8 cellular contexts compared by ENCODE assay signal in the genomic region with DNA sequence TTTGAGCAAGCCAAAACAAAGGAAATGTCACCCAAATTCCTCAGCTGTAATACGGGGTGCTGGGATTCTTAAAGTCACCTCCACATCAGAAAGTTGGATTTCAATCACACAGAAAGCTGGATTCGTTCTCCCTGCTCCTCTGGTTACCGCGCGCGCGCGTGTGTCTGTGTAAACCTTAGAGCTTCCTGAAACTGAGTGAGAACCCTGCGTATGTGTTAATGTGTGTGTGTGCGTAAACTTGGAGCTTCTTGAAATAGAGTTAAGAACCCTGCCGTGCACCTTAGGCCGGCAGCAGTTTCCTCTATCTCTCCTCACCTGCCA. TPM values are rescaled to one million over a fixed set of nuclear protein-coding genes. Genes with fewer than 3 reads are reported as not detected.
DNase-seq lines count a peak whose midpoint lies in the region; ATAC-seq and TF ChIP-seq lines count a peak whose summit lies in the region.

No MANE protein-coding gene starts in this region.

- no peak overlapping the region for H3K27ac Mint-ChIP-seq in GM23338

- peak overlapping the region; percentile 88 for H3K4me3 Mint-ChIP-seq in GM23338

- H3K27ac ChIP-seq in GM23338 (ENCODE audit: low read depth): no peak overlapping the region
- H3K27ac ChIP-seq in OCI-LY7 (ENCODE audit: low read depth, low read length, poor library complexity, severe bottlenecking): no peak overlapping the region
- H3K27ac ChIP-seq in coronary artery: peak overlapping the region in 1 of 2 donors; percentile 45
- H3K27ac ChIP-seq in upper lobe of right lung: peak overlapping the region; percentile 80

- CTCF ChIA-PET in OCI-LY7 (lab: Charles Lee; ENCODE audit: unreplicated experiment): no interaction called here

- H3K79me2 ChIP-seq in GM23338 (replicated peaks; ENCODE audit: insufficient read depth): no peaks in the 10 kb centered on the region
- no peaks in the 10 kb centered on the region for H3K79me2 ChIP-seq in OCI-LY7 (ENCODE audit: insufficient read depth, low read depth, low read length)

- ATAC-seq in GM23338 (peak; percentile 18; the same call in 2 of the 3 replicates), upper lobe of right lung (peak; percentile 44)

- H3K36me3 ChIP-seq in BE2C (no peaks in the 10 kb centered on the region), GM23338 (ENCODE audit: insufficient read depth) (no peaks in the 10 kb centered on the region), OCI-LY7 (ENCODE audit: insufficient read depth, low read length) (no peaks in the 10 kb centered on the region), upper lobe of right lung (peaks cover 8% of the 10 kb centered on the region)

- H3K27me3 ChIP-seq in BE2C (no peaks in the 10 kb centered on the region), GM23338 (ENCODE audit: insufficient read depth) (peaks cover 37% of the 10 kb centered on the region), upper lobe of right lung (no peaks in the 10 kb centered on the region)

- DNase-seq in BE2C: peak; percentile 23
- peak; percentile 26 for DNase-seq in GM23338 (ENCODE audit: low spot score)
- DNase-seq in OCI-LY7 (ENCODE audit: low spot score): peak; percentile 5
- DNase-seq in coronary artery (ENCODE audit: low spot score): no peak
- DNase-seq in lung microvascular endothelial cell (ENCODE audit: low read depth in 2 of 2): peak; percentile 43 to 49
- DNase-seq in upper lobe of right lung: peak; percentile 68
- no peak for DNase-seq in NCI-H2029 (lab: John Stamatoyannopoulos, UW)
- no peak for DNase-seq in mesenteric fat pad (ENCODE audit: low spot score)

- H2AFZ ChIP-seq in GM23338 (peak overlapping the region; percentile 85), OCI-LY7 (ENCODE audit: low read length) (peak overlapping the region; percentile 59)

- H4K20me1 ChIP-seq in GM23338 (replicated peaks; ENCODE audit: insufficient read depth) (no peaks in the 10 kb centered on the region), OCI-LY7 (ENCODE audit: insufficient read depth, low read length) (no peaks in the 10 kb centered on the region)

- TF ChIP-seq CTCF in BE2C (IDR thresholded peaks at IDR 0.05; ENCODE audit: low read depth, low read length) (no peak), GM23338 (conservative IDR thresholded peaks at IDR 0.05; ENCODE audit: low read depth in 2 of 2) (no peak), OCI-LY7 (conservative IDR thresholded peaks at IDR 0.05; ENCODE audit: low read length) (no peak), coronary artery (IDR thresholded peaks at IDR 0.05) (no peak), upper lobe of right lung (IDR thresholded peaks at IDR 0.05) (no peak)

- H3K9me3 ChIP-seq in BE2C: no peaks in the 10 kb centered on the region
- H3K9me3 ChIP-seq in OCI-LY7 (ENCODE audit: low read length): no peaks in the 10 kb centered on the region
- H3K9me3 ChIP-seq in upper lobe of right lung: no peaks in the 10 kb centered on the region

- no peaks in the 10 kb centered on the region for H3K36me3 Mint-ChIP-seq in GM23338 (ENCODE audit: low read depth)

- POLR2A ChIA-PET in OCI-LY7 (lab: Charles Lee): interaction anchor here (0.9 to 1.0 kb wide), 2 partner anchors 10 to 27 kb away, joined by 3 read pairs; no protein-coding TSS in a partner anchor

- H3K4me1 Mint-ChIP-seq in GM23338: peaks cover 3% of the 10 kb centered on the region; the same call in 2 of the 3 replicates

- no peaks in the 10 kb centered on the region for H3K9me3 Mint-ChIP-seq in GM23338

- H3K4me3 ChIP-seq in BE2C (ENCODE audit: low read depth, low read length) (peak overlapping the region; percentile 71), GM23338 (peak overlapping the region; percentile 84), OCI-LY7 (ENCODE audit: low read depth, low read length, poor library complexity, severe bottlenecking) (peak overlapping the region; percentile 72), coronary artery (peak overlapping the region; percentile 84), upper lobe of right lung (peak overlapping the region; percentile 70)

- H3K9me2 ChIP-seq in GM23338 (ENCODE audit: insufficient read depth) (peaks cover 10% of the 10 kb centered on the region; the same call in 1 of the 2 replicates), OCI-LY7 (ENCODE audit: insufficient read depth, low read length) (no peaks in the 10 kb centered on the region)

- intact Hi-C loops in OCI-LY7 (cut with micrococcal nuclease; ENCODE audit: unreplicated experiment) (loop anchor here (5.0 kb wide), 1 partner anchor 66 kb away; no protein-coding TSS in a partner anchor), upper lobe of right lung (cut with DNase I) (no loop called here)

- H3F3A ChIP-seq in GM23338 (replicated peaks; ENCODE audit: low read depth): no peaks in the 10 kb centered on the region

- H3K4me1 ChIP-seq in BE2C (no peaks in the 10 kb centered on the region), GM23338 (ENCODE audit: insufficient read depth) (no peaks in the 10 kb centered on the region), OCI-LY7 (ENCODE audit: insufficient read depth, low read length, poor library complexity, severe bottlenecking) (peaks cover 6% of the 10 kb centered on the region), upper lobe of right lung (peaks cover 14% of the 10 kb centered on the region)

- peaks cover 2% of the 10 kb centered on the region for H3K27me3 Mint-ChIP-seq in GM23338 (ENCODE audit: insufficient read depth, low read depth, poor library complexity)

- BruUV-seq in OCI-LY7 (replicated peaks; lab: Mats Ljungman, UMichigan): no TSS peak

- peak overlapping the region; percentile 96 for H3K4me2 ChIP-seq in GM23338
- H3K4me2 ChIP-seq in OCI-LY7 (ENCODE audit: low read length): peak overlapping the region; percentile 70

TF ChIP-seq in GM23338, 12 proteins besides CTCF, POLR2A, EP300 and RAD21:
- TF ChIP-seq JUNB (IDR thresholded peaks at IDR 0.05; ENCODE audit: unreplicated experiment): no peak
- no peak for TF ChIP-seq ZNF331 (CRISPR knock-in tag; IDR thresholded peaks at IDR 0.05; ENCODE audit: low read depth)
- no peak for TF ChIP-seq CREB1 (CRISPR knock-in tag; IDR thresholded peaks at IDR 0.05; ENCODE audit: low read depth)

RNA-seq across cellular contexts. Expression of gene LZTFL1, which starts 0.6 kb away (rescaled TPM):
- polyA plus RNA-seq in BE2C (2012; ENCODE audit: insufficient read depth, insufficient read length, low read depth): 2.1 TPM
- 11.6 and 13.9 TPM in 2 replicates for total RNA-seq in GM23338 (2014; rRNA removed; shearing (Covaris generic))
- polyA plus RNA-seq in GM23338 (2016; fragmentation: Nextera tagmentation; extraction: Ambion mirVana): 3.6 and 6.3 TPM in 2 replicates
- 3.2 and 4.5 TPM in 2 replicates for total RNA-seq in OCI-LY7 (2014; rRNA removed; shearing (Covaris generic))
- total RNA-seq in OCI-LY7 (2022) (8.7 and 9.7 TPM in 2 replicates), lung microvascular endothelial cell (5.7 and 5.8 TPM in 2 replicates), upper lobe of right lung (22.8 TPM), mesenteric fat pad (10.2 TPM)

RNA-seq across cellular contexts. Expression of gene CCR9, which starts 45.0 kb away (rescaled TPM):
- polyA plus RNA-seq in BE2C (2012; ENCODE audit: insufficient read depth, insufficient read length, low read depth): not detected
- not detected in 2 replicates for total RNA-seq in GM23338 (2014; rRNA removed; shearing (Covaris generic))
- not detected in 2 replicates for polyA plus RNA-seq in GM23338 (2016; fragmentation: Nextera tagmentation; extraction: Ambion mirVana)
- total RNA-seq in OCI-LY7 (2014; rRNA removed; shearing (Covaris generic)): not detected in 2 replicates
- total RNA-seq in OCI-LY7 (2022): 0.32 TPM in 1 of 2 replicates, not detected in the other
- total RNA-seq in lung microvascular endothelial cell: not detected in 2 replicates
- not detected for total RNA-seq in upper lobe of right lung
- not detected for total RNA-seq in mesenteric fat pad

RNA-seq across cellular contexts. Expression of gene SLC6A20, which starts 45.0 kb away (rescaled TPM):
- not detected for polyA plus RNA-seq in BE2C (2012; ENCODE audit: insufficient read depth, insufficient read length, low read depth)
- 0.14 TPM in 1 of 2 replicates, not detected in the other for total RNA-seq in GM23338 (2014; rRNA removed; shearing (Covaris generic))
- polyA plus RNA-seq in GM23338 (2016; fragmentation: Nextera tagmentation; extraction: Ambion mirVana): 0.05 TPM in 1 of 2 replicates, not detected in the other
- not detected in 2 replicates for total RNA-seq in OCI-LY7 (2014; rRNA removed; shearing (Covaris generic))
- total RNA-seq in OCI-LY7 (2022): not detected in 2 replicates
- total RNA-seq in lung microvascular endothelial cell: not detected in 2 replicates
- total RNA-seq in upper lobe of right lung: 22.7 TPM
- 0.16 TPM for total RNA-seq in mesenteric fat pad

Comparison
In these comparisons a context has a peak if more than half of its experiments do, and no peak if none do; other contexts are left out.
1. DNase-seq: peak in BE2C (single experiment), GM23338 (single experiment), OCI-LY7 (single experiment), lung microvascular endothelial cell (2 of 2) and upper lobe of right lung (single experiment); none in coronary artery (single experiment), NCI-H2029 (single experiment) and mesenteric fat pad (single experiment).
2. RNA of gene SLC6A20, which starts 45.0 kb away (total RNA-seq): 22.7 TPM in upper lobe of right lung (single experiment); 0.16 TPM in mesenteric fat pad (single experiment), 0.14 TPM in GM23338, not detected in OCI-LY7 and not detected in lung microvascular endothelial cell; every median in the first group is over 10 times any median in the second.
3. Peak in every context shown above with its lines, with median percentiles within 50 percentile points of each other: H3K4me3 ChIP-seq.